Comparison of ENCODE assay signal across 21 cellular contexts in genomic region chr6:138502546-138502945, GRCh38.
"Had no signal": no experiment of that assay in that cellular context is flagged by ENCODE, and none has a peak within 500 bp of the region (broad histone marks: within the 10 kb centered on the region; RNA-seq: fewer than 3 reads in every experiment).

No MANE protein-coding gene starts in this region.

- FAIRE-seq: RCC 7860 had no signal

- H3K4me2 ChIP-seq: SK-N-SH had no signal

- H3K9me3 ChIP-seq: SK-N-SH had no signal

- H3K9ac ChIP-seq: SK-N-SH had no signal

- H3K9me2 ChIP-seq: SK-N-SH had no signal

- DNase-seq: IMR-90, Kasumi-1, KG1, MM.1S, NCI-H1092 treated with DMSO at 0.1 percent for 48 hours, NCI-H1436, NCI-H187, NCI-H2029, NCI-H2081 treated with DMSO at 0.1 percent for 48 hours, NCI-H2171, NCI-H226, NCI-H446, NCI-H510A, NCI-H524 treated with DMSO at 0.1 percent for 48 hours, NCI-H69, NCI-H774, SHP77, SK-N-SH, SW 1271 had no signal

- H3K27ac ChIP-seq: RWPE1 had no signal
